24 cellular contexts compared by ENCODE assay signal in the genomic region with DNA sequence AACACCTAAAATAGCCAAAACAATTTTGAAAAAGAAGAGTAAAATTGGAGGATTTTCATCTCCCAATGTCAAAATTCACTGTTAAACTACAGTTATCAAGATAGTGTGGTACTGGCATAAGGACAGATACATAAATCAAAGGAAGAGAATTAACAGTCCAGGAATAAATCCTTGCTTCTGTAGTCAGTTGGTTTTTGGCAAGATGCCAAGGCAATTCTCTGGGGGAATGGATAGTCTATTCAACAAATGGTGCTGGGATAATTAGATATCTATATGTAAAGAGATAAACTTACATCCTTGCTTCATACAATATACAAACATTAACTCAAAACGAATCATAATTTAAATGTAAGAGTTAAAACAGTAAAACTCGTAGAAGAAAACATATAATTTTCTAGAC. TPM values are rescaled to one million over a fixed set of nuclear protein-coding genes. Genes with fewer than 3 reads are reported as not detected.
A peak's percentile ranks its signal among the peaks of the same experiment; 100 is the strongest.
DNase-seq lines count a peak whose midpoint lies in the region; ATAC-seq and TF ChIP-seq lines count a peak whose summit lies in the region.
"Had no signal": no experiment of that assay in that cellular context is flagged by ENCODE, and none has a peak within 500 bp of the region (broad histone marks: within the 10 kb centered on the region; RNA-seq: fewer than 3 reads in every experiment).

No MANE protein-coding gene starts in this region.

- no peaks in the 10 kb centered on the region for H3K4me1 Mint-ChIP-seq in activated T-helper 1 cell treated with anti-CD3 and anti-CD28 coated beads, Interleukin-12 subunit alpha, Interleukin-12 subunit beta, Interleukin-2, Interleukin-4 antibody, amounts not matched to agents 30 ng/mL and 10 ng/mL and 1 ng/mL, durations not matched to agents 14 hours and 24 hours and 36 hours (ENCODE audit: low read depth)

- no peak overlapping the region for H3K27ac Mint-ChIP-seq in activated T-helper 1 cell treated with anti-CD3 and anti-CD28 coated beads, Interleukin-12 subunit alpha, Interleukin-12 subunit beta, Interleukin-2, Interleukin-4 antibody, amounts not matched to agents 30 ng/mL and 10 ng/mL and 1 ng/mL, durations not matched to agents 14 hours and 24 hours and 36 hours
- H3K27ac Mint-ChIP-seq: CD4-positive, alpha-beta T cell had no signal

- intact Hi-C loops in activated T-helper 1 cell treated with anti-CD3 and anti-CD28 coated beads, Interleukin-12 subunit alpha, Interleukin-12 subunit beta, Interleukin-2, Interleukin-4 antibody, amounts not matched to agents 30 ng/mL and 10 ng/mL and 1 ng/mL, durations not matched to agents 14 hours and 24 hours and 36 hours (cut with micrococcal nuclease) = no loop called here

- H3K9me3 Mint-ChIP-seq in activated T-helper 1 cell treated with anti-CD3 and anti-CD28 coated beads, Interleukin-12 subunit alpha, Interleukin-12 subunit beta, Interleukin-2, Interleukin-4 antibody, amounts not matched to agents 30 ng/mL and 10 ng/mL and 1 ng/mL, durations not matched to agents 14 hours and 24 hours and 36 hours = peaks cover 26% of the 10 kb centered on the region

- H3K27me3 Mint-ChIP-seq in activated T-helper 1 cell treated with anti-CD3 and anti-CD28 coated beads, Interleukin-12 subunit alpha, Interleukin-12 subunit beta, Interleukin-2, Interleukin-4 antibody, amounts not matched to agents 30 ng/mL and 10 ng/mL and 1 ng/mL, durations not matched to agents 14 hours and 24 hours and 36 hours (ENCODE audit: insufficient read depth) = peaks cover 2% of the 10 kb centered on the region

- H3K36me3 Mint-ChIP-seq in activated T-helper 1 cell treated with anti-CD3 and anti-CD28 coated beads, Interleukin-12 subunit alpha, Interleukin-12 subunit beta, Interleukin-2, Interleukin-4 antibody, amounts not matched to agents 30 ng/mL and 10 ng/mL and 1 ng/mL, durations not matched to agents 14 hours and 24 hours and 36 hours (ENCODE audit: low read depth) = no peaks in the 10 kb centered on the region

- H3K4me3 Mint-ChIP-seq in activated T-helper 1 cell treated with anti-CD3 and anti-CD28 coated beads, Interleukin-12 subunit alpha, Interleukin-12 subunit beta, Interleukin-2, Interleukin-4 antibody, amounts not matched to agents 30 ng/mL and 10 ng/mL and 1 ng/mL, durations not matched to agents 14 hours and 24 hours and 36 hours = no peak overlapping the region
- H3K4me3 Mint-ChIP-seq: CD4-positive, alpha-beta T cell had no signal

- ATAC-seq in SK-N-SH treated with all-trans-retinoic acid at 6 μM for 48 hours (no peak), HG03097 (IDR thresholded peaks at IDR 0.05; ENCODE audit: low FRiP score, unreplicated experiment) (no peak), GM21528 (IDR thresholded peaks at IDR 0.05; ENCODE audit: low FRiP score, unreplicated experiment) (no peak)
- ATAC-seq: activated CD4-positive, CD25-positive, alpha-beta regulatory T cell treated with anti-CD3 and anti-CD28 coated beads, Interleukin-2, amount 50 U/mL, for 24 hours; gastroesophageal sphincter; psoas muscle had no signal

- DNase-seq in COR-L47 (lab: John Stamatoyannopoulos, UW) (peak; percentile 36), NCI-H128 (lab: John Stamatoyannopoulos, UW; ENCODE audit: unreplicated experiment) (peak; percentile 69), NCI-H446 treated with DMSO at 0.1 percent for 48 hours (lab: John Stamatoyannopoulos, UW) (peak; percentile 21)
- DNase-seq in activated T-helper 1 cell treated with anti-CD3 and anti-CD28 coated beads, Interleukin-12 subunit alpha, Interleukin-12 subunit beta, Interleukin-2, Interleukin-4 antibody, amounts not matched to agents 30 ng/mL and 10 ng/mL and 1 ng/mL, durations not matched to agents 14 hours and 24 hours and 36 hours (ENCODE audit: low spot score) = no peak
- no peak for DNase-seq in stimulated activated naive CD4-positive, alpha-beta T cell treated with Interleukin-2 at 50 U/mL for 16 hours (lab: John Stamatoyannopoulos, UW)
- DNase-seq: activated naive CD4-positive, alpha-beta T cell treated with anti-CD3 and anti-CD28 coated beads, Interleukin-2, amount 50 U/mL, for 16 hours; activated T-cell treated with anti-CD3 and anti-CD28 coated beads, Interleukin-2, amount 50 U/mL, for 48 hours; aorta; CD4-positive, alpha-beta T cell; DMS79; effector CD4-positive, alpha-beta T cell; Kasumi-1; kidney glomerular epithelial cell; NCI-H1436 treated with DMSO at 0.1 percent for 48 hours; Peyer's patch; psoas muscle; stimulated activated naive CD4-positive, alpha-beta T cell; T1000; thyroid gland had no signal

TF ChIP-seq in SK-N-SH treated with all-trans-retinoic acid at 6 μM for 48 hours, 23 proteins besides CTCF, POLR2A, EP300 and RAD21:
- TF ChIP-seq RARB (CRISPR knock-in tag; IDR thresholded peaks at IDR 0.05) (no peak), ISL1 (CRISPR knock-in tag; IDR thresholded peaks at IDR 0.05) (peak; percentile 27; the same call in 1 of the 2 replicates), ZNF70 (CRISPR knock-in tag; IDR thresholded peaks at IDR 0.05) (no peak), ESRRG (CRISPR knock-in tag; IDR thresholded peaks at IDR 0.05) (no peak)

RNA-seq across cellular contexts. Expression of gene SELENOK, which starts 57.9 kb away (rescaled TPM):
- 56.4 and 57.2 TPM in 2 replicates for total RNA-seq in activated T-helper 1 cell treated with anti-CD3 and anti-CD28 coated beads, Interleukin-12 subunit alpha, Interleukin-12 subunit beta, Interleukin-2, Interleukin-4 antibody, amounts not matched to agents 30 ng/mL and 10 ng/mL and 1 ng/mL, durations not matched to agents 14 hours and 24 hours and 36 hours

Comparison
In these comparisons a context has a peak if more than half of its experiments do, and no peak if none do; other contexts are left out.
1. DNase-seq: peak in COR-L47 (single experiment), NCI-H128 (single experiment) and NCI-H446 treated with DMSO at 0.1 percent for 48 hours (single experiment); none in activated T-helper 1 cell treated with anti-CD3 and anti-CD28 coated beads, Interleukin-12 subunit alpha, Interleukin-12 subunit beta, Interleukin-2, Interleukin-4 antibody, amounts not matched to agents 30 ng/mL and 10 ng/mL and 1 ng/mL, durations not matched to agents 14 hours and 24 hours and 36 hours (single experiment) and stimulated activated naive CD4-positive, alpha-beta T cell treated with Interleukin-2 at 50 U/mL for 16 hours (single experiment).